Comparison of ENCODE assay signal across 10 cellular contexts in the genomic region with DNA sequence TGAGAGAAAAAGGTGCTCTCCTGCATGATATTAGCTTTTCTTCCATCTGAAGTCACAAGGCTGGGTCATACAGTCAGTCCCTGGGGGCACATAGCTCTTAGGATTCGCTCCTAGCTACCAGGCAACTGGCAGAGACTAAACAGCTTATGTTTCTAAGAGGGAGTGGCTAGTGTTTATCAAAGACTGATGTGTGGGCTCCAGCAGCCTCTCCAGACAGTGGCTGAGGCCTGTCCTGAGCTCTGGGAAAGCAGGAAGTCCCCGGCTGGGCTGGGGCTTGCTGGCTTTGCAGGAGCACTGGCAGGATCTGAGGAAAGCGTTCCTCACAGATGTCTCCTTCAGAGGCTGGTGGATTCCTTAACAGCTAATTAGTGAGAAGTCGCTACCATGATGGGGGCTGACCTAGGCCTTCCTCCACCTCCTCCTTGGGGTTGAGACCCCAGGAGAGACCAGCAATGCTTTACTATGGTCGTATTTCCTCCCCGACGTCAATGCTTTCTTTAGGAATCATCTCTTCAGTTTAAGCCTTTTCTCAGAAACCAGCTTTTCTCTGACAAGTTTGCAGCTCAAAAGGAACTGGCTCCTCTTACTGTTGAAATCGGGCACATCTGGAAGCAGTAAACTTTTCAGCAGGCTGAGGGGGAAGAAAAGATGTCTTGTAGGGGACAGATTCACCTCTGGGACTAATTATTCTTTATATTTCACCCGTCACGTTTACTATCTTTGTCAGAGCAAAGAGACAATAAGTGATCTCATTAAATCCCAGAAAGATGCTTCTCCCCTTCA. TPM values are rescaled to one million over a fixed set of nuclear protein-coding genes. Genes with fewer than 3 reads are reported as not detected.
DNase-seq lines count a peak whose midpoint lies in the region; ATAC-seq and TF ChIP-seq lines count a peak whose summit lies in the region.
"Had no signal": no experiment of that assay in that cellular context is flagged by ENCODE, and none has a peak within 500 bp of the region (broad histone marks: within the 10 kb centered on the region; RNA-seq: fewer than 3 reads in every experiment).

No MANE protein-coding gene starts in this region.

- peak in 1 of 2 donors; percentile 52 for ATAC-seq in lower lobe of right lung

- H3K27me3 ChIP-seq in lower lobe of right lung (ENCODE audit: low read depth), result no peaks in the 10 kb centered on the region

- no peak overlapping the region for H3K4me3 ChIP-seq in lower lobe of right lung

- peak overlapping the region; percentile 56 for H3K27ac ChIP-seq in lower lobe of right lung
- H3K27ac ChIP-seq: C4-2B had no signal

- H3K36me3 ChIP-seq in lower lobe of right lung, result no peaks in the 10 kb centered on the region

- TF ChIP-seq CTCF in lower lobe of right lung (IDR thresholded peaks at IDR 0.05), result no peak

- no peaks in the 10 kb centered on the region for H3K9me3 ChIP-seq in lower lobe of right lung

- DNase-seq in AG08395 (ENCODE audit: low spot score) (peak; percentile 72), NCI-H1092 treated with DMSO at 0.1 percent for 48 hours (lab: John Stamatoyannopoulos, UW) (peak; percentile 52), cerebellar cortex (ENCODE audit: low spot score) (peak; percentile 60), lower lobe of right lung (peak; percentile 56), Kasumi-1 (lab: John Stamatoyannopoulos, UW) (no peak), T-helper 9 cell (no peak), NCI-H524 treated with DMSO at 0.1 percent for 48 hours (lab: John Stamatoyannopoulos, UW) (no peak)
- DNase-seq in activated CD8-positive, alpha-beta memory T cell treated with anti-CD3 and anti-CD28 coated beads, Interleukin-2, amount 50 U/mL, for 4 hours, result no peak
- DNase-seq: NCI-H2081 treated with DMSO at 0.1 percent for 48 hours had no signal

- H3K4me1 ChIP-seq in lower lobe of right lung, result peaks cover 40% of the 10 kb centered on the region

- intact Hi-C loops in lower lobe of right lung (cut with DNase I), result no loop called here

RNA-seq across cellular contexts. Expression of gene HHAT, which starts 33.5 kb away (rescaled TPM):
- total RNA-seq in lower lobe of right lung, result 5.3 TPM

Comparison
In these comparisons a context has a peak if more than half of its experiments do, and no peak if none do; other contexts are left out.
1. DNase-seq: peak in AG08395 (single experiment), NCI-H1092 treated with DMSO at 0.1 percent for 48 hours (single experiment), cerebellar cortex (single experiment) and lower lobe of right lung (single experiment); none in Kasumi-1 (0 of 2), activated CD8-positive, alpha-beta memory T cell treated with anti-CD3 and anti-CD28 coated beads, Interleukin-2, amount 50 U/mL, for 4 hours (single experiment), T-helper 9 cell (single experiment) and NCI-H524 treated with DMSO at 0.1 percent for 48 hours (single experiment).